ENCODE assay signal across 1 cellular context in the genomic region with DNA sequence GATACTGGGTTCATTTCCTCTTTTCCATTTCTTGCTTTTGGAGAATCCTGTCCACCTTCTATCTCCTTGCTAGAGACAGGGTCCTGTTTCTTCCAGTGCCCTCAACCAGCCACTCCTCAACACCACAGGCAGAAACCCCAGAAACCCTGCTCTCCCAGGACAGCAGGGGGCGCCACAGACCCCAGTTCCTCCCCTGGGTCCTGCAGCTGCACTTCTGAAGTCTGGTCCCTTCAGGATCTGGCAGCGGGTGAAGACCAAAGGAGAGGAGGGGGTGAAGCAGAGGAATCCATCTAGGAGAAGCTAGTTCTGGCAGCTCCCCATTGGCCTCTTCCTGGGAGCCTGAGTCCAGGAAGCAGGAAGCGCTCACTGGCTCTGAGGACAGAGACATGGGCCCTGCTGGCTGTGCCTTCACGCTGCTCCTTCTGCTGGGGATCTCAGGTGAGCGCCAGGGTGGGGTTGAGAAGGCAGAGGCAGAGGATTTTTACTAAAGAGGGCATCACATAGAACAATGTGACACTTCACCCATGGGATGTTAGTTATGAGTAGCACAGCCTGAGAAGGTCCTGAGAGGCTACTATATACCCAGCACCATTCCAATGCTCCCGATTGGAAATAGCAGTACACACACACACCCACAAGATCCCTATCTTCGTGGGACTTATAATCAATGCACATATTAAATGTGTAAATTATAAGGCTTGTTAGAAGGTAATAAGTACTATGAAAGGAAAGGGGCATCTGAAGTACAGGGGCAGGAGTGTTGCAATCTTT.
TF ChIP-seq lines count a peak whose summit lies in the region.

A gene with protein sequence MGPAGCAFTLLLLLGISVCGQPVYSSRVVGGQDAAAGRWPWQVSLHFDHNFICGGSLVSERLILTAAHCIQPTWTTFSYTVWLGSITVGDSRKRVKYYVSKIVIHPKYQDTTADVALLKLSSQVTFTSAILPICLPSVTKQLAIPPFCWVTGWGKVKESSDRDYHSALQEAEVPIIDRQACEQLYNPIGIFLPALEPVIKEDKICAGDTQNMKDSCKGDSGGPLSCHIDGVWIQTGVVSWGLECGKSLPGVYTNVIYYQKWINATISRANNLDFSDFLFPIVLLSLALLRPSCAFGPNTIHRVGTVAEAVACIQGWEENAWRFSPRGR (plus strand): TSS at position 375 of the 771 bp plus-strand sequence. CDS start 12 bp downstream, at position 387.

TF ChIP-seq in K562, 482 proteins besides CTCF, POLR2A, EP300 and RAD21:
- TF ChIP-seq, protein P1, sequence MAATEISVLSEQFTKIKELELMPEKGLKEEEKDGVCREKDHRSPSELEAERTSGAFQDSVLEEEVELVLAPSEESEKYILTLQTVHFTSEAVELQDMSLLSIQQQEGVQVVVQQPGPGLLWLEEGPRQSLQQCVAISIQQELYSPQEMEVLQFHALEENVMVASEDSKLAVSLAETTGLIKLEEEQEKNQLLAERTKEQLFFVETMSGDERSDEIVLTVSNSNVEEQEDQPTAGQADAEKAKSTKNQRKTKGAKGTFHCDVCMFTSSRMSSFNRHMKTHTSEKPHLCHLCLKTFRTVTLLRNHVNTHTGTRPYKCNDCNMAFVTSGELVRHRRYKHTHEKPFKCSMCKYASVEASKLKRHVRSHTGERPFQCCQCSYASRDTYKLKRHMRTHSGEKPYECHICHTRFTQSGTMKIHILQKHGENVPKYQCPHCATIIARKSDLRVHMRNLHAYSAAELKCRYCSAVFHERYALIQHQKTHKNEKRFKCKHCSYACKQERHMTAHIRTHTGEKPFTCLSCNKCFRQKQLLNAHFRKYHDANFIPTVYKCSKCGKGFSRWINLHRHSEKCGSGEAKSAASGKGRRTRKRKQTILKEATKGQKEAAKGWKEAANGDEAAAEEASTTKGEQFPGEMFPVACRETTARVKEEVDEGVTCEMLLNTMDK (IDR thresholded peaks at IDR 0.05; ENCODE audit: borderline replicate concordance, insufficient read depth, low read depth, low read length, poor library complexity, severe bottlenecking) = peak; percentile 82
- TF ChIP-seq, protein P2, sequence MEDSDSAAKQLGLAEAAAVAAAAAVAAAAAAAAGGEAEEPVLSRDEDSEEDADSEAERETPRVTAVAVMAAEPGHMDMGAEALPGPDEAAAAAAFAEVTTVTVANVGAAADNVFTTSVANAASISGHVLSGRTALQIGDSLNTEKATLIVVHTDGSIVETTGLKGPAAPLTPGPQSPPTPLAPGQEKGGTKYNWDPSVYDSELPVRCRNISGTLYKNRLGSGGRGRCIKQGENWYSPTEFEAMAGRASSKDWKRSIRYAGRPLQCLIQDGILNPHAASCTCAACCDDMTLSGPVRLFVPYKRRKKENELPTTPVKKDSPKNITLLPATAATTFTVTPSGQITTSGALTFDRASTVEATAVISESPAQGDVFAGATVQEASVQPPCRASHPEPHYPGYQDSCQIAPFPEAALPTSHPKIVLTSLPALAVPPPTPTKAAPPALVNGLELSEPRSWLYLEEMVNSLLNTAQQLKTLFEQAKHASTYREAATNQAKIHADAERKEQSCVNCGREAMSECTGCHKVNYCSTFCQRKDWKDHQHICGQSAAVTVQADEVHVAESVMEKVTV (CRISPR knock-in tag; IDR thresholded peaks at IDR 0.05) = peak; percentile 35; the same call in 1 of the 2 replicates
- TF ChIP-seq SPI1 (IDR thresholded peaks at IDR 0.05; ENCODE audit: borderline replicate concordance, low read depth, low read length) = peak; percentile 62; the same call in 1 of the 2 replicates
- TF ChIP-seq MBD2 (IDR thresholded peaks at IDR 0.05; ENCODE audit: borderline replicate concordance, low read depth) = no peak
- peak; percentile 47; the same call in 1 of the 2 replicates for TF ChIP-seq STAG1 (CRISPR knock-in tag; IDR thresholded peaks at IDR 0.05; ENCODE audit: borderline replicate concordance)
- peak; percentile 65; the same call in 1 of the 2 replicates for TF ChIP-seq SMC3 (conservative IDR thresholded peaks at IDR 0.05; ENCODE audit: insufficient read depth, low read depth, low read length)
- TF ChIP-seq, protein P3, sequence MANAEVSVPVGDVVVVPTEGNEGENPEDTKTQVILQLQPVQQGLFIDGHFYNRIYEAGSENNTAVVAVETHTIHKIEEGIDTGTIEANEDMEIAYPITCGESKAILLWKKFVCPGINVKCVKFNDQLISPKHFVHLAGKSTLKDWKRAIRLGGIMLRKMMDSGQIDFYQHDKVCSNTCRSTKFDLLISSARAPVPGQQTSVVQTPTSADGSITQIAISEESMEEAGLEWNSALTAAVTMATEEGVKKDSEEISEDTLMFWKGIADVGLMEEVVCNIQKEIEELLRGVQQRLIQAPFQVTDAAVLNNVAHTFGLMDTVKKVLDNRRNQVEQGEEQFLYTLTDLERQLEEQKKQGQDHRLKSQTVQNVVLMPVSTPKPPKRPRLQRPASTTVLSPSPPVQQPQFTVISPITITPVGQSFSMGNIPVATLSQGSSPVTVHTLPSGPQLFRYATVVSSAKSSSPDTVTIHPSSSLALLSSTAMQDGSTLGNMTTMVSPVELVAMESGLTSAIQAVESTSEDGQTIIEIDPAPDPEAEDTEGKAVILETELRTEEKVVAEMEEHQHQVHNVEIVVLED (CRISPR knock-in tag; IDR thresholded peaks at IDR 0.05) = no peak
- no peak for TF ChIP-seq OTX1 (CRISPR knock-in tag; IDR thresholded peaks at IDR 0.05)
